ENCODE assay signal across 33 cellular contexts in the genomic region with DNA sequence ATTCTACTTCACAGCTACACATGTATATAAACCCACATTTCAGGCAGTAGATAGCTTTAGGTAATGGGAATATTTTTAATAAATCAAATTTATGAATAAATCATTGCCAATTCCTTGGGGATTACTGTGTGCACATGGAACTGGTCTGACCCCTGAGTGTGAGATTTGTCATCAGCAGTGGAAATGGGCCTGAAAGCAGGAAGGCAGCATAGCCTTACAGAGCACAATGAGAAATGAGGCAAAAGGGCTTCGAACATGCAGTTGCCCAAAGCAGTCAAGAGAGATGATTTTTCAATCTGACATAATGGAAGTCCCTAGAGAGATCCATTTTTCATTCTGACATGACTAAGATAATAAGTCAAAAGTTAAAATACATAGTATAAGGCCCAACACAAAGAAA.
"Had no signal": no experiment of that assay in that cellular context is flagged by ENCODE, and none has a peak within 500 bp of the region (broad histone marks: within the 10 kb centered on the region; RNA-seq: fewer than 3 reads in every experiment).

No MANE protein-coding gene starts in this region.

- ATAC-seq: activated naive CD4-positive, alpha-beta T cell treated with anti-CD3 and anti-CD28 coated beads, Interleukin-2, amount 50 U/mL, for 72 hours; activated naive CD8-positive, alpha-beta T cell treated with anti-CD3 and anti-CD28 coated beads, Interleukin-2, amount 50 U/mL, for 24 hours; activated T-cell treated with anti-CD3 and anti-CD28 coated beads, Interleukin-2, amount 50 U/mL, for 4 hours; activated T-cell treated with anti-CD3 and anti-CD28 coated beads, Interleukin-2, amount 50 U/mL, for 72 hours; activated T-helper 17 cell treated with anti-CD3 and anti-CD28 coated beads, Interleukin-2, amount 50 U/mL, for 72 hours; body of pancreas had no signal

- H3K4me1 ChIP-seq: ascending aorta, body of pancreas, breast epithelium had no signal

- H3K9me3 ChIP-seq: adrenal gland, ascending aorta, body of pancreas, breast epithelium had no signal

- H3K4me3 ChIP-seq: adrenal gland, ascending aorta, body of pancreas, breast epithelium, cardiac muscle cell had no signal

- H3K36me3 ChIP-seq: adrenal gland, ascending aorta, brain microvascular endothelial cell, breast epithelium, cardiac muscle cell had no signal

- H3K27ac ChIP-seq: adrenal gland, ascending aorta, body of pancreas, brain microvascular endothelial cell, breast epithelium, cardiac muscle cell had no signal

- DNase-seq: activated effector memory CD4-positive, alpha-beta T cell treated with anti-CD3 and anti-CD28 coated beads, Interleukin-2, amount 50 U/mL, for 16 hours; activated effector memory CD4-positive, alpha-beta T cell treated with Interleukin-2 at 50 U/mL for 16 hours; activated gamma-delta T cell; activated gamma-delta T cell treated with Interleukin-2 at 50 U/mL for 16 hours; activated naive CD4-positive, alpha-beta T cell; activated naive CD4-positive, alpha-beta T cell treated with anti-CD3 and anti-CD28 coated beads for 36 hours; activated naive CD4-positive, alpha-beta T cell treated with anti-CD3 and anti-CD28 coated beads, Interleukin-2, amount 10 ng/mL, durations not matched to agents 7 days and 5 days; activated naive CD4-positive, alpha-beta T cell treated with anti-CD3 and anti-CD28 coated beads, Interleukin-2, amount 50 U/mL, for 16 hours; activated naive CD4-positive, alpha-beta T cell treated with Interleukin-2 at 50 U/mL for 16 hours; activated naive CD8-positive, alpha-beta T cell treated with anti-CD3 and anti-CD28 coated beads for 36 hours; activated naive CD8-positive, alpha-beta T cell treated with anti-CD3 and anti-CD28 coated beads, Interleukin-2, amount 10 ng/mL, durations not matched to agents 7 days and 5 days; activated naive CD8-positive, alpha-beta T cell treated with anti-CD3 and anti-CD28 coated beads, Interleukin-2, amount 50 U/mL, for 24 hours; activated T-cell treated with anti-CD3 and anti-CD28 coated beads for 4 hours; activated T-cell treated with anti-CD3 and anti-CD28 coated beads, Interleukin-2, amount 50 U/mL, for 1 hour; activated T-cell treated with anti-CD3 and anti-CD28 coated beads, Interleukin-2, amount 50 U/mL, for 24 hours; activated T-cell treated with anti-CD3 and anti-CD28 coated beads, Interleukin-2, amount 50 U/mL, for 4 hours; activated T-cell treated with anti-CD3 and anti-CD28 coated beads, Interleukin-2, amount 50 U/mL, for 48 hours; activated T-cell treated with anti-CD3 and anti-CD28 coated beads, Interleukin-2, amount 50 U/mL, for 72 hours; amniotic stem cell; amygdala; anterior cingulate cortex; aorta; body of pancreas; brain microvascular endothelial cell; caudate nucleus; central memory CD4-positive, alpha-beta T cell; cerebellar nuclear complex had no signal

- H3K27me3 ChIP-seq: adrenal gland, ascending aorta, body of pancreas, brain microvascular endothelial cell, breast epithelium, cardiac muscle cell had no signal
